In genomic region chr4:52861879-52862604, GRCh38 we compare ENCODE assay signal across 1 cellular context.
TF ChIP-seq lines count a peak whose summit lies in the region.

Gene RASL11B (plus strand): TSS chr4:52862317. CDS start chr4:52862508, 191 bp downstream.

TF ChIP-seq in WTC11, 78 proteins besides CTCF, POLR2A, EP300 and RAD21 (continued from another document and continues in another):
- no peak for TF ChIP-seq MLX (CRISPR knock-in tag; IDR thresholded peaks at IDR 0.05)
- TF ChIP-seq E2F5 (CRISPR knock-in tag; IDR thresholded peaks at IDR 0.05), result peak; percentile 73
- TF ChIP-seq USF2 (CRISPR knock-in tag; IDR thresholded peaks at IDR 0.05), result no peak
- TF ChIP-seq HMGA2 (CRISPR knock-in tag; IDR thresholded peaks at IDR 0.05), result no peak
- TF ChIP-seq IRF2 (CRISPR knock-in tag; IDR thresholded peaks at IDR 0.05; ENCODE audit: borderline replicate concordance, low read depth), result no peak
- no peak for TF ChIP-seq ZMAT4 (CRISPR knock-in tag; IDR thresholded peaks at IDR 0.05)
- TF ChIP-seq TEAD4 (CRISPR knock-in tag; IDR thresholded peaks at IDR 0.05), result 0 out of 2 replicates have a peak, but pooled peaks have one; percentile 31
- no peak for TF ChIP-seq ZNF219 (CRISPR knock-in tag; IDR thresholded peaks at IDR 0.05; ENCODE audit: borderline replicate concordance)
- no peak for TF ChIP-seq CDX4 (CRISPR knock-in tag; IDR thresholded peaks at IDR 0.05; ENCODE audit: borderline replicate concordance)
- TF ChIP-seq CREB1 (CRISPR knock-in tag; IDR thresholded peaks at IDR 0.05), result 0 out of 2 replicates have a peak, but pooled peaks have one; percentile 11
- no peak; the same call in 1 of the 2 replicates for TF ChIP-seq ZNF263 (CRISPR knock-in tag; IDR thresholded peaks at IDR 0.05; ENCODE audit: low read depth)
- TF ChIP-seq SMAD3 (CRISPR knock-in tag; IDR thresholded peaks at IDR 0.05; ENCODE audit: borderline replicate concordance), result no peak
- TF ChIP-seq NFATC4 (CRISPR knock-in tag; IDR thresholded peaks at IDR 0.05), result no peak
- TF ChIP-seq NFYB (CRISPR knock-in tag; conservative IDR thresholded peaks at IDR 0.05; ENCODE audit: low read depth), result peak; percentile 56; the same call in 1 of the 2 replicates
- TF ChIP-seq ZNF281 (CRISPR knock-in tag; IDR thresholded peaks at IDR 0.05), result no peak
- TF ChIP-seq AR (CRISPR knock-in tag; IDR thresholded peaks at IDR 0.05), result no peak
- peak; percentile 17; the same call in 1 of the 2 replicates for TF ChIP-seq ZNF232 (CRISPR knock-in tag; IDR thresholded peaks at IDR 0.05)
- peak; percentile 18; the same call in 1 of the 2 replicates for TF ChIP-seq ZNF416 (CRISPR knock-in tag; IDR thresholded peaks at IDR 0.05)
- TF ChIP-seq OVOL2 (CRISPR knock-in tag; IDR thresholded peaks at IDR 0.05; ENCODE audit: borderline replicate concordance), result no peak
- no peak for TF ChIP-seq USF1 (CRISPR knock-in tag; IDR thresholded peaks at IDR 0.05)
- TF ChIP-seq CBFB (CRISPR knock-in tag; IDR thresholded peaks at IDR 0.05; ENCODE audit: low read depth), result no peak
- peak; percentile 62; the same call in 1 of the 2 replicates for TF ChIP-seq E2F4 (CRISPR knock-in tag; IDR thresholded peaks at IDR 0.05; ENCODE audit: borderline replicate concordance, low read depth)
- TF ChIP-seq PRDM15 (CRISPR knock-in tag; IDR thresholded peaks at IDR 0.05), result no peak
- no peak for TF ChIP-seq FOXJ3 (CRISPR knock-in tag; IDR thresholded peaks at IDR 0.05; ENCODE audit: borderline replicate concordance)
- no peak for TF ChIP-seq TEAD1 (CRISPR knock-in tag; IDR thresholded peaks at IDR 0.05)
- peak; percentile 55; the same call in 1 of the 2 replicates for TF ChIP-seq FOXK1 (CRISPR knock-in tag; IDR thresholded peaks at IDR 0.05)
- peak; percentile 55; the same call in 1 of the 2 replicates for TF ChIP-seq E2F1 (CRISPR knock-in tag; IDR thresholded peaks at IDR 0.05)
- peak; percentile 15; the same call in 1 of the 2 replicates for TF ChIP-seq ZNF317 (CRISPR knock-in tag; IDR thresholded peaks at IDR 0.05; ENCODE audit: borderline replicate concordance, low read depth)
- TF ChIP-seq STAT6 (CRISPR knock-in tag; conservative IDR thresholded peaks at IDR 0.05; ENCODE audit: low read depth), result no peak
- TF ChIP-seq ZNF425 (CRISPR knock-in tag; conservative IDR thresholded peaks at IDR 0.05), result no peak
- TF ChIP-seq RELA (CRISPR knock-in tag; IDR thresholded peaks at IDR 0.05; ENCODE audit: borderline replicate concordance), result no peak
